ENCODE assay signal across 25 cellular contexts in genomic region chr10:43944742-43945730, GRCh38.
DNase-seq lines count a peak whose midpoint lies in the region; ATAC-seq, FAIRE-seq and TF ChIP-seq lines count a peak whose summit lies in the region.
"Had no signal": no experiment of that assay in that cellular context is flagged by ENCODE, and none has a peak within 500 bp of the region (broad histone marks: within the 10 kb centered on the region; RNA-seq: fewer than 3 reads in every experiment).

No MANE protein-coding gene starts in this region.

- DNase-seq in astrocyte (ENCODE audit: low read depth) (no peak), left kidney (ENCODE audit: low read depth, low spot score) (peak; percentile 51), sigmoid colon (peak; percentile 33), NCI-H1048 (lab: John Stamatoyannopoulos, UW) (no peak), kidney glomerular epithelial cell (lab: John Stamatoyannopoulos, UW) (no peak), caudate nucleus (lab: John Stamatoyannopoulos, UW) (no peak)
- DNase-seq: activated B cell treated with CpG ODN at 0.5 μM for 24 hours; activated effector memory CD4-positive, alpha-beta T cell treated with Interleukin-2 at 50 U/mL for 16 hours; DMS153; naive B cell; NCI-H1436 treated with DMSO at 0.1 percent for 48 hours; NCI-H774; PC-9; stimulated activated CD4-positive, alpha-beta T cell treated with anti-CD3 and anti-CD28 coated beads, Interleukin-4, amount 100 ng/mL, for 4 hours; substantia nigra; T-helper 9 cell had no signal

- no peaks in the 10 kb centered on the region; a peak in 1 of 22 replicates for H3K9me3 ChIP-seq in BLaER1 treated with 17β-estradiol and CSF1 and Interleukin-3, amounts not matched to agents 10 nM and 100 nM (replicated peaks in 1 of 11)
- H3K9me3 ChIP-seq in astrocyte (ENCODE audit: insufficient read depth, low read depth, low read length), result no peaks in the 10 kb centered on the region
- H3K9me3 ChIP-seq in sigmoid colon, result no peaks in the 10 kb centered on the region
- H3K9me3 ChIP-seq: adrenal gland had no signal

- WGBS in sigmoid colon, 2 donors, result 74 to 77% methylated on average over 12 of the region's 12 CpGs

- no peaks in the 10 kb centered on the region for H3K27me3 ChIP-seq in BLaER1 treated with 17β-estradiol and CSF1 and Interleukin-3, amounts not matched to agents 10 nM and 100 nM
- H3K27me3 ChIP-seq in astrocyte (ENCODE audit: insufficient read depth, low read length) (no peaks in the 10 kb centered on the region), sigmoid colon (no peaks in the 10 kb centered on the region)
- H3K27me3 ChIP-seq: adrenal gland, dorsolateral prefrontal cortex had no signal

- intact Hi-C loops in sigmoid colon (cut with DNase I), result no loop called here

- peaks cover 0 to 6% (median 0%) of the 10 kb centered on the region in 11 experiments; a peak in 2 of 22 replicates for H4K20me1 ChIP-seq in BLaER1 treated with 17β-estradiol and CSF1 and Interleukin-3, amounts not matched to agents 10 nM and 100 nM
- no peaks in the 10 kb centered on the region for H4K20me1 ChIP-seq in astrocyte (ENCODE audit: insufficient read depth, low read length)

- FAIRE-seq in astrocyte (lab: Jason Lieb, UNC), result no peak
- FAIRE-seq: GM12892 had no signal

- H3K36me3 Mint-ChIP-seq in astrocyte (ENCODE audit: low read depth, unreplicated experiment), result no peaks in the 10 kb centered on the region
- H3K36me3 Mint-ChIP-seq: naive B cell had no signal

- H3K27ac ChIP-seq in BLaER1 treated with 17β-estradiol and CSF1 and Interleukin-3, amounts not matched to agents 10 nM and 100 nM, result no peak overlapping the region
- H3K27ac ChIP-seq in astrocyte (ENCODE audit: low read depth, low read length) (no peak overlapping the region), sigmoid colon (no peak overlapping the region), caudate nucleus (ENCODE audit: low read depth, low read length) (no peak overlapping the region)
- H3K27ac ChIP-seq: dorsolateral prefrontal cortex, parathyroid adenoma, PC-9 had no signal

- peak overlapping the region; percentile 26 for H3K27ac Mint-ChIP-seq in astrocyte (ENCODE audit: unreplicated experiment)
- H3K27ac Mint-ChIP-seq: activated B cell treated with CpG ODN at 0.5 μM for 24 hours; CD4-positive, alpha-beta T cell had no signal

- no peak overlapping the region for H3K4me3 ChIP-seq in BLaER1 treated with 17β-estradiol and CSF1 and Interleukin-3, amounts not matched to agents 10 nM and 100 nM
- H3K4me3 ChIP-seq in astrocyte (ENCODE audit: insufficient read depth, low read depth, low read length) (no peak overlapping the region), sigmoid colon (no peak overlapping the region)
- H3K4me3 ChIP-seq: adrenal gland, dorsolateral prefrontal cortex, PC-9 had no signal

- ATAC-seq in HG02759 (IDR thresholded peaks at IDR 0.05; ENCODE audit: unreplicated experiment), result no peak
- ATAC-seq: esophagus mucosa, HCT116 had no signal

- no peak for TF ChIP-seq POLR2A in sigmoid colon (IDR thresholded peaks at IDR 0.05)

- H3K4me1 Mint-ChIP-seq in astrocyte (ENCODE audit: low read depth, unreplicated experiment), result peaks cover 5% of the 10 kb centered on the region
- H3K4me1 Mint-ChIP-seq: activated B cell treated with CpG ODN at 0.5 μM for 24 hours had no signal

- no peak overlapping the region for H3K9ac ChIP-seq in BLaER1 treated with 17β-estradiol and CSF1 and Interleukin-3, amounts not matched to agents 10 nM and 100 nM
- no peak overlapping the region for H3K9ac ChIP-seq in astrocyte (ENCODE audit: low read length)
- H3K9ac ChIP-seq: parathyroid adenoma had no signal

- TF ChIP-seq CTCF in astrocyte (IDR thresholded peaks at IDR 0.05; ENCODE audit: insufficient read depth, low read depth, low read length), result no peak
- no peak for TF ChIP-seq CTCF in sigmoid colon (IDR thresholded peaks at IDR 0.05)

- no peak for TF ChIP-seq EP300 in sigmoid colon (IDR thresholded peaks at IDR 0.05)

- peak overlapping the region in 10 of 11 experiments; percentile 75 to 94 (median 91); a peak in 15 of 22 replicates for H3K4me2 ChIP-seq in BLaER1 treated with 17β-estradiol and CSF1 and Interleukin-3, amounts not matched to agents 10 nM and 100 nM
- no peak overlapping the region for H3K4me2 ChIP-seq in astrocyte (ENCODE audit: low read length)
- H3K4me2 ChIP-seq: PC-9 had no signal

- peaks cover 11% of the 10 kb centered on the region for H3K27me3 Mint-ChIP-seq in astrocyte (ENCODE audit: low read depth, unreplicated experiment)

- no peak overlapping the region for H2AFZ ChIP-seq in astrocyte (ENCODE audit: low read depth, low read length)
- H2AFZ ChIP-seq: parathyroid adenoma, PC-9 had no signal

- no peaks in the 10 kb centered on the region for H3K36me3 ChIP-seq in BLaER1 treated with 17β-estradiol and CSF1 and Interleukin-3, amounts not matched to agents 10 nM and 100 nM
- H3K36me3 ChIP-seq in astrocyte (ENCODE audit: insufficient read depth, low read length) (no peaks in the 10 kb centered on the region), sigmoid colon (no peaks in the 10 kb centered on the region)
- H3K36me3 ChIP-seq: adrenal gland had no signal

- peaks cover 4% of the 10 kb centered on the region for H3K9me3 Mint-ChIP-seq in astrocyte (ENCODE audit: unreplicated experiment)

- H3K79me2 ChIP-seq in astrocyte (ENCODE audit: insufficient read depth, low read length), result no peaks in the 10 kb centered on the region
- H3K79me2 ChIP-seq: parathyroid adenoma had no signal

- no peak overlapping the region for H3K4me3 Mint-ChIP-seq in astrocyte (ENCODE audit: unreplicated experiment)
- H3K4me3 Mint-ChIP-seq: activated B cell treated with CpG ODN at 0.5 μM for 24 hours; CD4-positive, alpha-beta T cell; naive B cell had no signal

- H3K4me1 ChIP-seq in BLaER1 treated with 17β-estradiol and CSF1 and Interleukin-3, amounts not matched to agents 10 nM and 100 nM, result peaks cover 23 to 61% (median 51%) of the 10 kb centered on the region in 10 experiments
- no peaks in the 10 kb centered on the region for H3K4me1 ChIP-seq in astrocyte (ENCODE audit: insufficient read depth, low read length)
- H3K4me1 ChIP-seq in sigmoid colon, result peaks cover 0 to 7% (median under 1%) of the 10 kb centered on the region in 4 donors
- H3K4me1 ChIP-seq: parathyroid adenoma had no signal

Comparison
In these comparisons a context has a peak if more than half of its experiments do, and no peak if none do; other contexts are left out.
1. DNase-seq: peak in left kidney (single experiment) and sigmoid colon (single experiment); none in astrocyte (single experiment), NCI-H1048 (single experiment), kidney glomerular epithelial cell (single experiment) and caudate nucleus (0 of 61).